In genomic region chr13:109485136-109485794, GRCh38 we compare ENCODE assay signal across 24 cellular contexts.
"Had no signal": no experiment of that assay in that cellular context is flagged by ENCODE, and none has a peak within 500 bp of the region (broad histone marks: within the 10 kb centered on the region; RNA-seq: fewer than 3 reads in every experiment).

No MANE protein-coding gene starts in this region.

- H3K27ac Mint-ChIP-seq: immature natural killer cell; mesothelial cell of epicardium; naive thymus-derived CD4-positive, alpha-beta T cell; natural killer cell treated with Interleukin-12 subunit alpha and Interleukin-12 subunit beta and Interleukin-15 and Interleukin-18, amount 100 ng/mL, for 72 hours; stimulated activated effector memory CD8-positive, alpha-beta T cell treated with anti-CD3 and anti-CD28 coated beads, Interleukin-12 subunit alpha, Interleukin-12 subunit beta, amount 100 ng/mL, for 72 hours; stimulated activated naive CD8-positive, alpha-beta T cell treated with anti-CD3 and anti-CD28 coated beads, Interleukin-15, Interleukin-2, amounts not matched to agents 100 ng/mL and 50 ng/mL, for 24 hours had no signal

- H3K9me3 ChIP-seq: left ventricle myocardium inferior, right atrium auricular region, spleen, suprapubic skin, thoracic aorta, tibial artery, upper lobe of right lung had no signal

- H3K27me3 Mint-ChIP-seq: naive thymus-derived CD4-positive, alpha-beta T cell; natural killer cell treated with Interleukin-12 subunit alpha and Interleukin-12 subunit beta and Interleukin-15 and Interleukin-18, amount 100 ng/mL, for 72 hours; stimulated activated naive CD8-positive, alpha-beta T cell treated with anti-CD3 and anti-CD28 coated beads, Interleukin-15, Interleukin-2, amounts not matched to agents 100 ng/mL and 50 ng/mL, for 24 hours had no signal

- H3K36me3 ChIP-seq: left ventricle myocardium inferior, right atrium auricular region, spleen, suprapubic skin, thoracic aorta, tibial artery, upper lobe of right lung had no signal

- DNase-seq: hypothalamus; immature natural killer cell; kidney; left ventricle myocardium inferior; naive thymus-derived CD4-positive, alpha-beta T cell; nucleus accumbens; spleen; stimulated activated CD4-positive, alpha-beta T cell treated with anti-CD3 and anti-CD28 coated beads, Interleukin-4, amount 100 ng/mL, for 24 hours; stimulated activated naive CD4-positive, alpha-beta T cell; tibial artery; trophoblast cell; upper lobe of right lung had no signal

- H3K27ac ChIP-seq: left ventricle myocardium inferior, parathyroid adenoma, right atrium auricular region, skin epidermis, spleen, suprapubic skin, thoracic aorta, tibial artery, upper lobe of right lung had no signal

- H3K4me3 Mint-ChIP-seq: immature natural killer cell; mesothelial cell of epicardium; naive thymus-derived CD4-positive, alpha-beta T cell; natural killer cell treated with Interleukin-12 subunit alpha and Interleukin-12 subunit beta and Interleukin-15 and Interleukin-18, amount 100 ng/mL, for 72 hours; neural crest cell; stimulated activated effector memory CD8-positive, alpha-beta T cell treated with anti-CD3 and anti-CD28 coated beads, Interleukin-12 subunit alpha, Interleukin-12 subunit beta, amount 100 ng/mL, for 72 hours; stimulated activated naive CD8-positive, alpha-beta T cell treated with anti-CD3 and anti-CD28 coated beads, Interleukin-15, Interleukin-2, amounts not matched to agents 100 ng/mL and 50 ng/mL, for 24 hours had no signal

- H3K4me1 ChIP-seq: parathyroid adenoma, spleen, suprapubic skin, upper lobe of right lung had no signal

- H3K4me3 ChIP-seq: left ventricle myocardium inferior, lung, right atrium auricular region, skin epidermis, spleen, suprapubic skin, thoracic aorta, tibial artery, upper lobe of right lung had no signal

- H3K9me3 Mint-ChIP-seq: immature natural killer cell; natural killer cell treated with Interleukin-12 subunit alpha and Interleukin-12 subunit beta and Interleukin-15 and Interleukin-18, amount 100 ng/mL, for 72 hours; stimulated activated effector memory CD8-positive, alpha-beta T cell treated with anti-CD3 and anti-CD28 coated beads, Interleukin-12 subunit alpha, Interleukin-12 subunit beta, amount 100 ng/mL, for 72 hours; stimulated activated naive CD8-positive, alpha-beta T cell treated with anti-CD3 and anti-CD28 coated beads, Interleukin-15, Interleukin-2, amounts not matched to agents 100 ng/mL and 50 ng/mL, for 24 hours had no signal

- ATAC-seq: naive thymus-derived CD4-positive, alpha-beta T cell; natural killer cell treated with Interleukin-12 subunit alpha and Interleukin-12 subunit beta and Interleukin-15 and Interleukin-18, amount 100 ng/mL, for 72 hours; sciatic nerve; stimulated activated effector memory CD8-positive, alpha-beta T cell treated with anti-CD3 and anti-CD28 coated beads, Interleukin-12 subunit alpha, Interleukin-12 subunit beta, amount 100 ng/mL, for 72 hours; upper lobe of right lung had no signal

- H3K4me1 Mint-ChIP-seq: immature natural killer cell; neural crest cell; stimulated activated effector memory CD8-positive, alpha-beta T cell treated with anti-CD3 and anti-CD28 coated beads, Interleukin-12 subunit alpha, Interleukin-12 subunit beta, amount 100 ng/mL, for 72 hours had no signal

- H3K36me3 Mint-ChIP-seq: immature natural killer cell; mesothelial cell of epicardium; naive thymus-derived CD4-positive, alpha-beta T cell; natural killer cell treated with Interleukin-12 subunit alpha and Interleukin-12 subunit beta and Interleukin-15 and Interleukin-18, amount 100 ng/mL, for 72 hours; stimulated activated effector memory CD8-positive, alpha-beta T cell treated with anti-CD3 and anti-CD28 coated beads, Interleukin-12 subunit alpha, Interleukin-12 subunit beta, amount 100 ng/mL, for 72 hours had no signal
